Comparison of ENCODE assay signal across 8 cellular contexts in genomic region chrX:103063918-103064434, GRCh38. TPM values are rescaled to one million over a fixed set of nuclear protein-coding genes. Genes with fewer than 3 reads are reported as not detected.
DNase-seq lines count a peak whose midpoint lies in the region; ATAC-seq and TF ChIP-seq lines count a peak whose summit lies in the region.

Gene BEX1, minus strand, starts transcription at chrX:103064171. Its CDS starts 897 bp downstream, at chrX:103063274.

- no peak within 1 kb of the TSS for H3K27ac Mint-ChIP-seq in Calu3 (ENCODE audit: unreplicated experiment)
- H3K27ac Mint-ChIP-seq in activated T-helper 2 cell treated with anti-CD3 and anti-CD28 coated beads, Interferon-gamma antibody, Interleukin-2, Interleukin-4, amounts not matched to agents 10 μg/mL and 5 μg/mL and 100 μg/mL, durations not matched to agents 14 hours and 24 hours and 36 hours = no peak within 1 kb of the TSS

- H3K36me3 Mint-ChIP-seq in Calu3 (ENCODE audit: insufficient read depth, unreplicated experiment) = no peaks in the 10 kb centered on the region
- no peaks in the 10 kb centered on the region for H3K36me3 Mint-ChIP-seq in activated T-helper 2 cell treated with anti-CD3 and anti-CD28 coated beads, Interferon-gamma antibody, Interleukin-2, Interleukin-4, amounts not matched to agents 10 μg/mL and 5 μg/mL and 100 μg/mL, durations not matched to agents 14 hours and 24 hours and 36 hours (ENCODE audit: low read depth)

- CTCF ChIA-PET in Calu3 (lab: Charles Lee) = interaction anchor here (0.9 kb wide), 1 partner anchor 88 kb away, joined by 5 read pairs; no protein-coding TSS in a partner anchor

- TF ChIP-seq CTCF in Calu3 (IDR thresholded peaks at IDR 0.05; ENCODE audit: unreplicated experiment) (no peak), VCaP (conservative IDR thresholded peaks at IDR 0.05) (no peak), foreskin keratinocyte (conservative IDR thresholded peaks at IDR 0.05) (no peak)

- peaks cover 2% of the 10 kb centered on the region for H3K9me3 Mint-ChIP-seq in Calu3 (ENCODE audit: low read depth, unreplicated experiment)
- no peaks in the 10 kb centered on the region for H3K9me3 Mint-ChIP-seq in activated T-helper 2 cell treated with anti-CD3 and anti-CD28 coated beads, Interferon-gamma antibody, Interleukin-2, Interleukin-4, amounts not matched to agents 10 μg/mL and 5 μg/mL and 100 μg/mL, durations not matched to agents 14 hours and 24 hours and 36 hours

- H3K4me3 Mint-ChIP-seq in Calu3 (ENCODE audit: low read depth, unreplicated experiment) = peak within 1 kb of the TSS; percentile 72
- H3K4me3 Mint-ChIP-seq in activated T-helper 2 cell treated with anti-CD3 and anti-CD28 coated beads, Interferon-gamma antibody, Interleukin-2, Interleukin-4, amounts not matched to agents 10 μg/mL and 5 μg/mL and 100 μg/mL, durations not matched to agents 14 hours and 24 hours and 36 hours (ENCODE audit: low read depth) = no peak within 1 kb of the TSS

- BruUV-seq in Calu3 (replicated peaks; lab: Mats Ljungman, UMichigan) = no TSS peak

- intact Hi-C loops in Calu3 (cut with micrococcal nuclease; ENCODE audit: unreplicated experiment) = no loop called here
- intact Hi-C loops in activated T-helper 2 cell treated with anti-CD3 and anti-CD28 coated beads, Interferon-gamma antibody, Interleukin-2, Interleukin-4, amounts not matched to agents 10 μg/mL and 5 μg/mL and 100 μg/mL, durations not matched to agents 14 hours and 24 hours and 36 hours (cut with micrococcal nuclease) = no loop called here

- H3K27me3 ChIP-seq in foreskin keratinocyte = peaks cover 4% of the 10 kb centered on the region

- H3K27me3 Mint-ChIP-seq in Calu3 (ENCODE audit: unreplicated experiment) = peaks cover 28% of the 10 kb centered on the region
- peaks cover 9% of the 10 kb centered on the region for H3K27me3 Mint-ChIP-seq in activated T-helper 2 cell treated with anti-CD3 and anti-CD28 coated beads, Interferon-gamma antibody, Interleukin-2, Interleukin-4, amounts not matched to agents 10 μg/mL and 5 μg/mL and 100 μg/mL, durations not matched to agents 14 hours and 24 hours and 36 hours (ENCODE audit: low read depth)

- no peaks in the 10 kb centered on the region for H3K4me1 ChIP-seq in foreskin keratinocyte

- no peaks in the 10 kb centered on the region for H3K4me1 Mint-ChIP-seq in Calu3 (ENCODE audit: low read depth, unreplicated experiment)
- H3K4me1 Mint-ChIP-seq in activated T-helper 2 cell treated with anti-CD3 and anti-CD28 coated beads, Interferon-gamma antibody, Interleukin-2, Interleukin-4, amounts not matched to agents 10 μg/mL and 5 μg/mL and 100 μg/mL, durations not matched to agents 14 hours and 24 hours and 36 hours (ENCODE audit: low read depth) = no peaks in the 10 kb centered on the region

- H3K27ac ChIP-seq in VCaP (peak within 1 kb of the TSS; percentile 51; the same call in 1 of the 2 replicates), foreskin keratinocyte (no peak within 1 kb of the TSS)

- ATAC-seq in foreskin keratinocyte = peak; percentile 89
- no peak for ATAC-seq in GM18502 (IDR thresholded peaks at IDR 0.05; ENCODE audit: poor library complexity, unreplicated experiment)
- no peak for ATAC-seq in HG02981 (IDR thresholded peaks at IDR 0.05; ENCODE audit: unreplicated experiment)

- DNase-seq in Calu3 = peak; percentile 51
- peak; percentile 71 for DNase-seq in NCI-H128 (lab: John Stamatoyannopoulos, UW; ENCODE audit: unreplicated experiment)
- DNase-seq in foreskin keratinocyte = peak in 1 of 2 donors; percentile 3
- peak; percentile 48 for DNase-seq in pons (ENCODE audit: low spot score)
- DNase-seq in activated T-helper 2 cell treated with anti-CD3 and anti-CD28 coated beads, Interferon-gamma antibody, Interleukin-2, Interleukin-4, amounts not matched to agents 10 μg/mL and 5 μg/mL and 100 μg/mL, durations not matched to agents 14 hours and 24 hours and 36 hours (ENCODE audit: low spot score) = no peak

RNA-seq across cellular contexts. Expression of gene BEX1, which starts in this region (rescaled TPM):
- total RNA-seq in Calu3 (2022) = 9.2 and 12.9 TPM in 2 replicates
- total RNA-seq in foreskin keratinocyte = 0.42 and 0.54 TPM in 2 replicates
- 0.17 and 0.60 TPM in 2 replicates for polyA plus RNA-seq in foreskin keratinocyte
- not detected in 2 replicates for total RNA-seq in activated T-helper 2 cell treated with anti-CD3 and anti-CD28 coated beads, Interferon-gamma antibody, Interleukin-2, Interleukin-4, amounts not matched to agents 10 μg/mL and 5 μg/mL and 100 μg/mL, durations not matched to agents 14 hours and 24 hours and 36 hours

Comparison
In these comparisons a context has a peak if more than half of its experiments do, and no peak if none do; other contexts are left out.
1. Peak in ATAC-seq in foreskin keratinocyte; RNA of the gene not detected or under 1 TPM.